ENCODE assay signal across 12 cellular contexts in genomic region chr4:67581208-67581857, GRCh38. TPM values are rescaled to one million over a fixed set of nuclear protein-coding genes. Genes with fewer than 3 reads are reported as not detected.
A peak's percentile ranks its signal among the peaks of the same experiment; 100 is the strongest.
DNase-seq lines count a peak whose midpoint lies in the region; ATAC-seq and TF ChIP-seq lines count a peak whose summit lies in the region.
"Had no signal": no experiment of that assay in that cellular context is flagged by ENCODE, and none has a peak within 500 bp of the region (broad histone marks: within the 10 kb centered on the region; RNA-seq: fewer than 3 reads in every experiment).

No MANE protein-coding gene starts in this region.

- H3K27me3 ChIP-seq in Caco-2 (replicated peaks; ENCODE audit: control insufficient read depth, insufficient read depth, low read length) = no peaks in the 10 kb centered on the region

- peak overlapping the region; percentile 81 for H3K27ac Mint-ChIP-seq in activated naive CD4-positive, alpha-beta T cell treated with anti-CD3 and anti-CD28 coated beads, Interleukin-2, amount 10 ng/mL, durations not matched to agents 7 days and 5 days
- peak overlapping the region; percentile 87 for H3K27ac Mint-ChIP-seq in T-helper 1 cell treated with Interleukin-12 subunit alpha and Interleukin-12 subunit beta and Interleukin-4 antibody, amounts not matched to agents 30 μg/mL and 1 μg/mL, for 36 hours
- H3K27ac Mint-ChIP-seq in Caco-2 (ENCODE audit: unreplicated experiment) = no peak overlapping the region
- no peak overlapping the region for H3K27ac Mint-ChIP-seq in CD14-positive monocyte

- H3K36me3 Mint-ChIP-seq in activated naive CD4-positive, alpha-beta T cell treated with anti-CD3 and anti-CD28 coated beads, Interleukin-2, amount 10 ng/mL, durations not matched to agents 7 days and 5 days = peaks cover 43% of the 10 kb centered on the region
- H3K36me3 Mint-ChIP-seq in T-helper 1 cell treated with Interleukin-12 subunit alpha and Interleukin-12 subunit beta and Interleukin-4 antibody, amounts not matched to agents 30 μg/mL and 1 μg/mL, for 36 hours (ENCODE audit: low read depth) = peaks cover 45% of the 10 kb centered on the region
- H3K36me3 Mint-ChIP-seq in Caco-2 (ENCODE audit: insufficient read depth, unreplicated experiment) (no peaks in the 10 kb centered on the region), CD14-positive monocyte (peaks cover 0 to 3% of the 10 kb centered on the region in 2 donors)

- ATAC-seq in HG02678 (IDR thresholded peaks at IDR 0.05; ENCODE audit: unreplicated experiment) = peak; percentile 67
- ATAC-seq in stimulated activated naive CD8-positive, alpha-beta T cell treated with anti-CD3 and anti-CD28 coated beads, Interleukin-15, Interleukin-2, amounts not matched to agents 100 U/mL and 50 U/mL, for 24 hours = peak; percentile 89

- BruUV-seq in Caco-2 (replicated peaks; lab: Mats Ljungman, UMichigan) = no TSS peak

- peak overlapping the region; percentile 56 for H3K4me3 Mint-ChIP-seq in activated naive CD4-positive, alpha-beta T cell treated with anti-CD3 and anti-CD28 coated beads, Interleukin-2, amount 10 ng/mL, durations not matched to agents 7 days and 5 days
- H3K4me3 Mint-ChIP-seq in T-helper 1 cell treated with Interleukin-12 subunit alpha and Interleukin-12 subunit beta and Interleukin-4 antibody, amounts not matched to agents 30 μg/mL and 1 μg/mL, for 36 hours = peak overlapping the region; percentile 72
- H3K4me3 Mint-ChIP-seq in Caco-2 (ENCODE audit: unreplicated experiment) (no peak overlapping the region), CD14-positive monocyte (no peak overlapping the region)

- intact Hi-C loops in Caco-2 (cut with micrococcal nuclease; ENCODE audit: unreplicated experiment) (no loop called here), CD14-positive monocyte (cut with micrococcal nuclease) (no loop called here)

- H3K9me3 ChIP-seq in Caco-2 = no peaks in the 10 kb centered on the region
- H3K9me3 ChIP-seq: thoracic aorta had no signal

- DNase-seq in activated naive CD4-positive, alpha-beta T cell treated with anti-CD3 and anti-CD28 coated beads, Interleukin-2, amount 10 ng/mL, durations not matched to agents 7 days and 5 days = peak; percentile 27
- no peak for DNase-seq in activated naive CD4-positive, alpha-beta T cell (lab: John Stamatoyannopoulos, UW)
- DNase-seq in stimulated activated naive CD8-positive, alpha-beta T cell treated with anti-CD3 and anti-CD28 coated beads, Interleukin-15, Interleukin-2, amounts not matched to agents 100 U/mL and 50 U/mL, for 24 hours = no peak
- DNase-seq in G401 (ENCODE audit: low spot score) (no peak), Caco-2 (no peak), CD14-positive monocyte (ENCODE audit: low spot score) (no peak)
- DNase-seq: effector memory CD4-positive, alpha-beta T cell; OCI-M1 had no signal

- H3K9me3 Mint-ChIP-seq in activated naive CD4-positive, alpha-beta T cell treated with anti-CD3 and anti-CD28 coated beads, Interleukin-2, amount 10 ng/mL, durations not matched to agents 7 days and 5 days = peaks cover 2% of the 10 kb centered on the region
- H3K9me3 Mint-ChIP-seq in T-helper 1 cell treated with Interleukin-12 subunit alpha and Interleukin-12 subunit beta and Interleukin-4 antibody, amounts not matched to agents 30 μg/mL and 1 μg/mL, for 36 hours = no peaks in the 10 kb centered on the region
- no peaks in the 10 kb centered on the region for H3K9me3 Mint-ChIP-seq in Caco-2 (ENCODE audit: unreplicated experiment)
- H3K9me3 Mint-ChIP-seq in CD14-positive monocyte = no peaks in the 10 kb centered on the region

- H3K36me3 ChIP-seq in Caco-2 (ENCODE audit: control insufficient read depth, insufficient read depth, low read length) = no peaks in the 10 kb centered on the region
- H3K36me3 ChIP-seq: thoracic aorta had no signal

- no peaks in the 10 kb centered on the region for H3K27me3 Mint-ChIP-seq in activated naive CD4-positive, alpha-beta T cell treated with anti-CD3 and anti-CD28 coated beads, Interleukin-2, amount 10 ng/mL, durations not matched to agents 7 days and 5 days
- no peaks in the 10 kb centered on the region for H3K27me3 Mint-ChIP-seq in T-helper 1 cell treated with Interleukin-12 subunit alpha and Interleukin-12 subunit beta and Interleukin-4 antibody, amounts not matched to agents 30 μg/mL and 1 μg/mL, for 36 hours (ENCODE audit: low read depth)
- H3K27me3 Mint-ChIP-seq in Caco-2 (ENCODE audit: insufficient read depth, unreplicated experiment) (no peaks in the 10 kb centered on the region), CD14-positive monocyte (ENCODE audit: low read depth in 3 of 3) (no peaks in the 10 kb centered on the region)

- in situ Hi-C loops in G401 (cut with HindIII; ENCODE audit: low sequenced_read_pairs) = no loop called here

- POLR2A ChIA-PET in Caco-2 (lab: Charles Lee) = no interaction called here

- H3K4me3 ChIP-seq in Caco-2 (ENCODE audit: low read depth, low read length) = no peak overlapping the region
- H3K4me3 ChIP-seq: skin epidermis, thoracic aorta had no signal

- TF ChIP-seq CTCF in Caco-2 (IDR thresholded peaks at IDR 0.05; ENCODE audit: insufficient read depth in 1 of 2, low read depth in 1 of 2, low read length in 1 of 2, severe bottlenecking in 1 of 2, unreplicated experiment in 1 of 2) = no peak
- TF ChIP-seq CTCF in CD14-positive monocyte (IDR thresholded peaks at IDR 0.05) = no peak

- H3K4me1 ChIP-seq in Caco-2 = no peaks in the 10 kb centered on the region

- peaks cover 35% of the 10 kb centered on the region for H3K4me1 Mint-ChIP-seq in activated naive CD4-positive, alpha-beta T cell treated with anti-CD3 and anti-CD28 coated beads, Interleukin-2, amount 10 ng/mL, durations not matched to agents 7 days and 5 days
- peaks cover 25% of the 10 kb centered on the region for H3K4me1 Mint-ChIP-seq in T-helper 1 cell treated with Interleukin-12 subunit alpha and Interleukin-12 subunit beta and Interleukin-4 antibody, amounts not matched to agents 30 μg/mL and 1 μg/mL, for 36 hours (ENCODE audit: low read depth)
- H3K4me1 Mint-ChIP-seq in Caco-2 (ENCODE audit: low read depth, unreplicated experiment) = no peaks in the 10 kb centered on the region
- H3K4me1 Mint-ChIP-seq in CD14-positive monocyte = peaks cover 9% of the 10 kb centered on the region

- CTCF ChIA-PET in activated naive CD4-positive, alpha-beta T cell treated with anti-CD3 and anti-CD28 coated beads, Interleukin-2, amount 10 ng/mL, durations not matched to agents 7 days and 5 days (lab: Charles Lee) = interaction anchor here (0.9 to 1.5 kb wide), 4 partner anchors 10 to 119 kb away, joined by 3 read pairs; partner anchors contain the start of gene UBA6
- CTCF ChIA-PET in Caco-2 (lab: Charles Lee) = no interaction called here

RNA-seq across cellular contexts. Expression of gene STAP1, which starts 22.8 kb away (rescaled TPM):
- not detected in 2 replicates for total RNA-seq in G401 (2014; rRNA removed; shearing (Covaris generic))
- total RNA-seq in Caco-2 (2022) = not detected in 2 replicates
- under 1 TPM in 1 of 2 donors, not detected in 1; 0.14 TPM for polyA plus RNA-seq in CD14-positive monocyte

RNA-seq across cellular contexts. Expression of gene CENPC, which starts 36.0 kb away (rescaled TPM):
- total RNA-seq in G401 (2014; rRNA removed; shearing (Covaris generic)) = 13.8 and 15.8 TPM in 2 replicates
- total RNA-seq in Caco-2 (2022) = 19.5 and 19.7 TPM in 2 replicates
- 1 to 10 TPM; 6.3 to 7.2 TPM for polyA plus RNA-seq in CD14-positive monocyte

Comparison
In these comparisons a context has a peak if more than half of its experiments do, and no peak if none do; other contexts are left out.
1. H3K27ac Mint-ChIP-seq: peak in activated naive CD4-positive, alpha-beta T cell treated with anti-CD3 and anti-CD28 coated beads, Interleukin-2, amount 10 ng/mL, durations not matched to agents 7 days and 5 days (single experiment) and T-helper 1 cell treated with Interleukin-12 subunit alpha and Interleukin-12 subunit beta and Interleukin-4 antibody, amounts not matched to agents 30 μg/mL and 1 μg/mL, for 36 hours (single experiment); none in Caco-2 (single experiment) and CD14-positive monocyte (0 of 7).
2. H3K4me3 Mint-ChIP-seq: peak in activated naive CD4-positive, alpha-beta T cell treated with anti-CD3 and anti-CD28 coated beads, Interleukin-2, amount 10 ng/mL, durations not matched to agents 7 days and 5 days (single experiment) and T-helper 1 cell treated with Interleukin-12 subunit alpha and Interleukin-12 subunit beta and Interleukin-4 antibody, amounts not matched to agents 30 μg/mL and 1 μg/mL, for 36 hours (single experiment); none in Caco-2 (single experiment) and CD14-positive monocyte (0 of 2).